8 cellular contexts compared by ENCODE assay signal in genomic region chr17:15436399-15437369, GRCh38. TPM values are rescaled to one million over a fixed set of nuclear protein-coding genes. Genes with fewer than 3 reads are reported as not detected.
DNase-seq lines count a peak whose midpoint lies in the region; ATAC-seq and TF ChIP-seq lines count a peak whose summit lies in the region.

No MANE protein-coding gene starts in this region.

- H3K27ac Mint-ChIP-seq in progenitor cell of endocrine pancreas: peak overlapping the region; percentile 44

- no peak for ATAC-seq in GM18907 (IDR thresholded peaks at IDR 0.05; ENCODE audit: unreplicated experiment)

- peaks cover 3% of the 10 kb centered on the region for H3K36me3 ChIP-seq in cardiac muscle cell

- H3K4me1 Mint-ChIP-seq in progenitor cell of endocrine pancreas (ENCODE audit: low read depth): peaks cover 53% of the 10 kb centered on the region

- no peak overlapping the region for H3K4me3 ChIP-seq in cardiac muscle cell

- peak overlapping the region; percentile 83 for H3K27ac ChIP-seq in cardiac muscle cell

- H3K36me3 Mint-ChIP-seq in progenitor cell of endocrine pancreas (ENCODE audit: insufficient read depth): peaks cover 30% of the 10 kb centered on the region

- H3K4me1 ChIP-seq in cardiac muscle cell (ENCODE audit: low read depth): peaks cover 55% of the 10 kb centered on the region

- H3K27me3 ChIP-seq in cardiac muscle cell: no peaks in the 10 kb centered on the region

- TF ChIP-seq CTCF in cardiac muscle cell (IDR thresholded peaks at IDR 0.05; ENCODE audit: low read depth, low read length) (peak; percentile 54), progenitor cell of endocrine pancreas (IDR thresholded peaks at IDR 0.05; ENCODE audit: unreplicated experiment) (peak; percentile 19), GM10248 (IDR thresholded peaks at IDR 0.05; ENCODE audit: control extremely low read depth, extremely low read depth, low read depth, missing control alignments) (no peak)

- no peaks in the 10 kb centered on the region for H3K9me3 Mint-ChIP-seq in progenitor cell of endocrine pancreas (ENCODE audit: low read depth)

- no peaks in the 10 kb centered on the region for H3K27me3 Mint-ChIP-seq in progenitor cell of endocrine pancreas

- POLR2A ChIA-PET in GM10248 (lab: Yijun Ruan, JAX): no interaction called here

- H3K4me3 Mint-ChIP-seq in progenitor cell of endocrine pancreas (ENCODE audit: low read depth): peak overlapping the region; percentile 9

- H3K9me3 ChIP-seq in cardiac muscle cell (ENCODE audit: low read depth): no peaks in the 10 kb centered on the region

- CTCF ChIA-PET in GM10248 (lab: Yijun Ruan, JAX): no interaction called here

- peak; percentile 0 to 3 for DNase-seq in activated CD4-positive, alpha-beta T cell treated with anti-CD3 and anti-CD28 coated beads for 24 hours (ENCODE audit: low read depth in 2 of 2)
- DNase-seq in activated CD4-positive, alpha-beta T cell treated with anti-CD3 and anti-CD28 coated beads, Interleukin-2, amount 50 U/mL, for 4 hours: no peak
- DNase-seq in NCI-H2107 (lab: John Stamatoyannopoulos, UW) (peak; percentile 22), activated T-helper 1 cell treated with Interleukin-2 at 50 U/mL for 16 hours (ENCODE audit: low read depth) (peak; percentile 1), cardiac muscle cell (ENCODE audit: low read depth in 1 of 2, low spot score in 1 of 2) (peak in 1 of 2 donors; percentile 87), progenitor cell of endocrine pancreas (ENCODE audit: low spot score, unreplicated experiment) (no peak), GM10248 (ENCODE audit: extremely low spot score) (no peak)

RNA-seq across cellular contexts. Expression of gene CDRT4, which starts 30.7 kb away (rescaled TPM):
- total RNA-seq in cardiac muscle cell (4.8 and 14.4 TPM in 2 replicates), progenitor cell of endocrine pancreas (17.6 and 27.0 TPM in 2 replicates)
- polyA plus RNA-seq in cardiac muscle cell: 5.6 and 6.0 TPM in 2 replicates

Comparison
In these comparisons a context has a peak if more than half of its experiments do, and no peak if none do; other contexts are left out.
1. DNase-seq: peak in activated CD4-positive, alpha-beta T cell treated with anti-CD3 and anti-CD28 coated beads for 24 hours (2 of 2), NCI-H2107 (single experiment) and activated T-helper 1 cell treated with Interleukin-2 at 50 U/mL for 16 hours (single experiment); none in activated CD4-positive, alpha-beta T cell treated with anti-CD3 and anti-CD28 coated beads, Interleukin-2, amount 50 U/mL, for 4 hours (0 of 2), progenitor cell of endocrine pancreas (single experiment) and GM10248 (single experiment).